15 cellular contexts compared by ENCODE assay signal in the genomic region with DNA sequence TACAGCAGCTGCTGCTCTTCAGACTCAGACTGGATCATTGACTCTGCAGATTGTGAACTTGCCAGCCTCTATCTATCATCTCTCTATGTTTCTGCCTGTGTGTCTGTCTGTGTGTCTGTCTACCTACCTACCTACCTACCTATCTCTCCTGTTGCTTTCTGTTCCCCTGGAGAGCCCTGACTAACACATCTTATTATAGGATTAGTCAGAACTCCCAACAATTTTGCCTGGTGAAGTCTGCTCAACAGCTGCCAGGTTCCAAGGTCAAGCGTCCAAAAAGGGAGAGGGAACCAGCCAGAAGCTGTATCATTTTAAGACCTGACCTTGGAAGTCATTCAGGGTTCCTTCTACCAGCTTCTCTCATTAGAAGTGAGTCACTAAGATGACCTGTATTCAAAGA.
A peak's percentile ranks its signal among the peaks of the same experiment; 100 is the strongest.
DNase-seq lines count a peak whose midpoint lies in the region; ATAC-seq and TF ChIP-seq lines count a peak whose summit lies in the region.
"Had no signal": no experiment of that assay in that cellular context is flagged by ENCODE, and none has a peak within 500 bp of the region (broad histone marks: within the 10 kb centered on the region; RNA-seq: fewer than 3 reads in every experiment).

No MANE protein-coding gene starts in this region.

- no peak for DNase-seq in Right ventricle myocardium superior
- DNase-seq in cardiac septum (ENCODE audit: low spot score) = no peak
- peak in 1 of 2 donors; percentile 2 for DNase-seq in foreskin keratinocyte
- DNase-seq in right cardiac atrium = no peak
- peak; percentile 55 to 83 for DNase-seq in uterus
- DNase-seq in kidney tubule cell (ENCODE audit: low spot score) = no peak
- DNase-seq: CD8-positive, alpha-beta T cell; COR-L47; DND-41; GF-D8; GM23248; IMR-90 had no signal

- no peaks in the 10 kb centered on the region for H3K36me3 ChIP-seq in uterus

- no peak overlapping the region for H3K27ac ChIP-seq in foreskin keratinocyte
- H3K27ac ChIP-seq in right cardiac atrium (ENCODE audit: low read length) = peak overlapping the region; percentile 80
- peak overlapping the region; percentile 82 to 83 for H3K27ac ChIP-seq in uterus
- H3K27ac ChIP-seq: GM23248 had no signal

- 29% methylated on average over 1 of the region's 1 CpG for WGBS in right cardiac atrium

- no peak for TF ChIP-seq POLR2A in uterus (IDR thresholded peaks at IDR 0.05)

- H3K27me3 ChIP-seq in foreskin keratinocyte = no peaks in the 10 kb centered on the region
- no peaks in the 10 kb centered on the region for H3K27me3 ChIP-seq in right cardiac atrium (ENCODE audit: control insufficient read depth, insufficient read depth)
- H3K27me3 ChIP-seq in uterus = no peaks in the 10 kb centered on the region

- no peaks in the 10 kb centered on the region for H3K4me1 ChIP-seq in foreskin keratinocyte
- H3K4me1 ChIP-seq in right cardiac atrium (ENCODE audit: control insufficient read depth, insufficient read depth, low read length) = peaks cover 2% of the 10 kb centered on the region
- H3K4me1 ChIP-seq in uterus = no peaks in the 10 kb centered on the region

- H3K4me3 ChIP-seq in right cardiac atrium (ENCODE audit: low read length) (no peak overlapping the region), uterus (no peak overlapping the region)
- H3K4me3 ChIP-seq: GM23248 had no signal

- H3K9me3 ChIP-seq in right cardiac atrium (ENCODE audit: control insufficient read depth, low read length) (no peaks in the 10 kb centered on the region), uterus (no peaks in the 10 kb centered on the region)

- TF ChIP-seq CTCF in foreskin keratinocyte (conservative IDR thresholded peaks at IDR 0.05) (no peak), uterus (IDR thresholded peaks at IDR 0.05) (no peak)

- ATAC-seq in Right ventricle myocardium superior (ENCODE audit: poor library complexity) (peak; percentile 68), foreskin keratinocyte (peak; percentile 71), right cardiac atrium (peak in 1 of 2 donors; percentile 40), HG03025 (IDR thresholded peaks at IDR 0.05; ENCODE audit: low FRiP score, unreplicated experiment) (no peak), HG03378 (IDR thresholded peaks at IDR 0.05; ENCODE audit: unreplicated experiment) (no peak)
- ATAC-seq: CD8-positive, alpha-beta T cell; HCT116 had no signal

- intact Hi-C loops in Right ventricle myocardium superior (cut with DNase I) (no loop called here), cardiac septum (cut with DNase I) (no loop called here), right cardiac atrium (cut with DNase I) (no loop called here), uterus (cut with DNase I; ENCODE audit: low total_unique reads) (no loop called here)

Comparison
In these comparisons a context has a peak if more than half of its experiments do, and no peak if none do; other contexts are left out.
1. ATAC-seq: peak in Right ventricle myocardium superior (single experiment) and foreskin keratinocyte (single experiment); none in HG03025 (single experiment) and HG03378 (single experiment).
2. DNase-seq: peak in uterus (2 of 2); none in Right ventricle myocardium superior (single experiment), cardiac septum (single experiment), right cardiac atrium (0 of 3) and kidney tubule cell (single experiment).